8 cellular contexts compared by ENCODE assay signal in the genomic region with DNA sequence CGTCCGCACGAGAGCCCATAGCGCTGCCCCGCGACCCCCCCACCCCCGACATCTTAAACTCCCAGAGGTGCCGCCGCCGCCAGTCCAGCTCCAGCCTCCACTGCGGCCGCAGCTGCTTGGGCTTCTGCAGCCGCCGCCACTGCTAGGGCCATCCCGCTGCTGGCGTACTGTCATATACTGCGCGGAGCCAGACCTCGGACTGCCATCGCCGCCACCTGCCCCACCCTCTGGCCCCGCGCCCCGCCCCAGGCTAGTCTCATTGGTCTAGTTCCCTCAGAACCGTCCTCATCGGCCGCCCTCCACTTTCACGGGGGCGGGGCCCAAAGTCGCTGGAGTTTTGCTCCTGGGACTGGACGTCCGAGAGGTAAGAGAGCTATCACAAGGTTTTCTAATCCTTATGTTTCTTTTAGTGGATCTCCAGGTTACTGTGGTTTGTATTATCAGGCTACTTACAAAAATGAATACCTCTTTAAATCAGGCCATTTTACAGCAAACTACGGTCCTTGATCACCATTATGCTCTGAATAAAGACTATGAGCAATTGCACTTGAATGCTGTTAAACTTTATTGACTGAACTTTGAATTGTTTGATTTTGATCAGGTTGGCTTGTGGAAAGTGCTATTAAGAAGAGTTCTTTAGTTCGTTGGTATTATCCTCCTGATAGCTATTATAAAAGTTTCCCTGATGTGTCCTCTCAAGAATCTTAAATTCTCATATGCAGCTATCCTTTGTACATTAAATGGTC. TPM values are rescaled to one million over a fixed set of nuclear protein-coding genes. Genes with fewer than 3 reads are reported as not detected.
A peak's percentile ranks its signal among the peaks of the same experiment; 100 is the strongest.
DNase-seq lines count a peak whose midpoint lies in the region; ATAC-seq and TF ChIP-seq lines count a peak whose summit lies in the region.

No MANE protein-coding gene starts in this region.

- DNase-seq in GM03348 (ENCODE audit: low spot score) = peak; percentile 75
- peak; percentile 56 for DNase-seq in NCI-H2029 (lab: John Stamatoyannopoulos, UW)
- DNase-seq in activated naive CD4-positive, alpha-beta T cell treated with anti-CD3 and anti-CD28 coated beads, Interleukin-2, amount 10 ng/mL, durations not matched to agents 7 days and 5 days = peak; percentile 31
- peak; percentile 74 for DNase-seq in germinal center (ENCODE audit: low spot score)
- peak; percentile 97 for DNase-seq in upper lobe of right lung

- peaks cover 8% of the 10 kb centered on the region for H3K4me1 Mint-ChIP-seq in activated naive CD4-positive, alpha-beta T cell treated with anti-CD3 and anti-CD28 coated beads, Interleukin-2, amount 10 ng/mL, durations not matched to agents 7 days and 5 days

- H3K9ac ChIP-seq in neural cell (ENCODE audit: low read length) = no peak overlapping the region

- H3K4me1 ChIP-seq in upper lobe of right lung = peaks cover 17% of the 10 kb centered on the region

- H3K27me3 Mint-ChIP-seq in activated naive CD4-positive, alpha-beta T cell treated with anti-CD3 and anti-CD28 coated beads, Interleukin-2, amount 10 ng/mL, durations not matched to agents 7 days and 5 days = peaks cover 71% of the 10 kb centered on the region

- H3K4me2 ChIP-seq in neural cell (ENCODE audit: low read length) = no peak overlapping the region

- no peak for TF ChIP-seq EP300 in neural cell (conservative IDR thresholded peaks at IDR 0.05; ENCODE audit: poor library complexity, severe bottlenecking)

- no peaks in the 10 kb centered on the region for H3F3A ChIP-seq in neural cell (ENCODE audit: insufficient read depth, low read length, poor library complexity, severe bottlenecking)

- H4K20me1 ChIP-seq in neural cell (ENCODE audit: insufficient read depth) = no peaks in the 10 kb centered on the region

- H2AFZ ChIP-seq in neural cell (ENCODE audit: low read depth, low read length) = no peak overlapping the region

- intact Hi-C loops in upper lobe of right lung (cut with DNase I) = no loop called here

- no peak overlapping the region for H3K4me3 Mint-ChIP-seq in activated naive CD4-positive, alpha-beta T cell treated with anti-CD3 and anti-CD28 coated beads, Interleukin-2, amount 10 ng/mL, durations not matched to agents 7 days and 5 days

- no peak for TF ChIP-seq RAD21 in neural cell (conservative IDR thresholded peaks at IDR 0.05)

- H3K9me3 ChIP-seq in neural cell (ENCODE audit: low read length) = no peaks in the 10 kb centered on the region
- no peaks in the 10 kb centered on the region for H3K9me3 ChIP-seq in upper lobe of right lung

- peak overlapping the region; percentile 59 for H3K4me3 ChIP-seq in neural cell (ENCODE audit: low read length)
- peak overlapping the region; percentile 45 for H3K4me3 ChIP-seq in upper lobe of right lung

- H3K27me3 ChIP-seq in neural cell (ENCODE audit: insufficient read depth, low read depth, low read length) (peaks cover 63% of the 10 kb centered on the region), upper lobe of right lung (peaks cover 8% of the 10 kb centered on the region)

- H3K27ac ChIP-seq in neural cell (ENCODE audit: low read length) (no peak overlapping the region), upper lobe of right lung (no peak overlapping the region)

- CTCF ChIA-PET in activated naive CD4-positive, alpha-beta T cell treated with anti-CD3 and anti-CD28 coated beads, Interleukin-2, amount 10 ng/mL, durations not matched to agents 7 days and 5 days (lab: Charles Lee) = no interaction called here

- no peak for TF ChIP-seq CTCF in neural cell (IDR thresholded peaks at IDR 0.05; ENCODE audit: poor library complexity, severe bottlenecking)
- no peak for TF ChIP-seq CTCF in upper lobe of right lung (IDR thresholded peaks at IDR 0.05)

- H3K36me3 Mint-ChIP-seq in activated naive CD4-positive, alpha-beta T cell treated with anti-CD3 and anti-CD28 coated beads, Interleukin-2, amount 10 ng/mL, durations not matched to agents 7 days and 5 days = no peaks in the 10 kb centered on the region

- H3K9me3 Mint-ChIP-seq in activated naive CD4-positive, alpha-beta T cell treated with anti-CD3 and anti-CD28 coated beads, Interleukin-2, amount 10 ng/mL, durations not matched to agents 7 days and 5 days = no peaks in the 10 kb centered on the region

- H3K27ac Mint-ChIP-seq in activated naive CD4-positive, alpha-beta T cell treated with anti-CD3 and anti-CD28 coated beads, Interleukin-2, amount 10 ng/mL, durations not matched to agents 7 days and 5 days = no peak overlapping the region

- no peaks in the 10 kb centered on the region for H3K79me2 ChIP-seq in neural cell (replicated peaks; ENCODE audit: insufficient read depth, low read length)

- H3K9me2 ChIP-seq in neural cell (ENCODE audit: insufficient read depth, low read length) = no peaks in the 10 kb centered on the region

- no peaks in the 10 kb centered on the region for H3K36me3 ChIP-seq in neural cell (ENCODE audit: insufficient read depth, low read length)
- H3K36me3 ChIP-seq in upper lobe of right lung = no peaks in the 10 kb centered on the region

- peak; percentile 97 for ATAC-seq in upper lobe of right lung
- no peak for ATAC-seq in HG03025 (IDR thresholded peaks at IDR 0.05; ENCODE audit: low FRiP score, unreplicated experiment)
- no peak for ATAC-seq in HG03135 (IDR thresholded peaks at IDR 0.05; ENCODE audit: unreplicated experiment)

TF ChIP-seq in neural cell, 6 proteins besides CTCF, POLR2A, EP300 and RAD21:
- TF ChIP-seq TAF1 (IDR thresholded peaks at IDR 0.05; ENCODE audit: low read depth) (no peak), SMC3 (conservative IDR thresholded peaks at IDR 0.05; ENCODE audit: poor library complexity) (no peak), MXI1 (conservative IDR thresholded peaks at IDR 0.05; ENCODE audit: poor library complexity, severe bottlenecking) (no peak), EZH2 (IDR thresholded peaks at IDR 0.05; ENCODE audit: borderline replicate concordance, insufficient read depth, low read length, poor library complexity, severe bottlenecking) (no peak), POLR2AphosphoS5 (IDR thresholded peaks at IDR 0.05) (no peak)
- TF ChIP-seq, protein P1, sequence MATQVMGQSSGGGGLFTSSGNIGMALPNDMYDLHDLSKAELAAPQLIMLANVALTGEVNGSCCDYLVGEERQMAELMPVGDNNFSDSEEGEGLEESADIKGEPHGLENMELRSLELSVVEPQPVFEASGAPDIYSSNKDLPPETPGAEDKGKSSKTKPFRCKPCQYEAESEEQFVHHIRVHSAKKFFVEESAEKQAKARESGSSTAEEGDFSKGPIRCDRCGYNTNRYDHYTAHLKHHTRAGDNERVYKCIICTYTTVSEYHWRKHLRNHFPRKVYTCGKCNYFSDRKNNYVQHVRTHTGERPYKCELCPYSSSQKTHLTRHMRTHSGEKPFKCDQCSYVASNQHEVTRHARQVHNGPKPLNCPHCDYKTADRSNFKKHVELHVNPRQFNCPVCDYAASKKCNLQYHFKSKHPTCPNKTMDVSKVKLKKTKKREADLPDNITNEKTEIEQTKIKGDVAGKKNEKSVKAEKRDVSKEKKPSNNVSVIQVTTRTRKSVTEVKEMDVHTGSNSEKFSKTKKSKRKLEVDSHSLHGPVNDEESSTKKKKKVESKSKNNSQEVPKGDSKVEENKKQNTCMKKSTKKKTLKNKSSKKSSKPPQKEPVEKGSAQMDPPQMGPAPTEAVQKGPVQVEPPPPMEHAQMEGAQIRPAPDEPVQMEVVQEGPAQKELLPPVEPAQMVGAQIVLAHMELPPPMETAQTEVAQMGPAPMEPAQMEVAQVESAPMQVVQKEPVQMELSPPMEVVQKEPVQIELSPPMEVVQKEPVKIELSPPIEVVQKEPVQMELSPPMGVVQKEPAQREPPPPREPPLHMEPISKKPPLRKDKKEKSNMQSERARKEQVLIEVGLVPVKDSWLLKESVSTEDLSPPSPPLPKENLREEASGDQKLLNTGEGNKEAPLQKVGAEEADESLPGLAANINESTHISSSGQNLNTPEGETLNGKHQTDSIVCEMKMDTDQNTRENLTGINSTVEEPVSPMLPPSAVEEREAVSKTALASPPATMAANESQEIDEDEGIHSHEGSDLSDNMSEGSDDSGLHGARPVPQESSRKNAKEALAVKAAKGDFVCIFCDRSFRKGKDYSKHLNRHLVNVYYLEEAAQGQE (IDR thresholded peaks at IDR 0.05; ENCODE audit: borderline replicate concordance) = no peak

RNA-seq across cellular contexts. Expression of a gene that starts 2.8 kb away (rescaled TPM):
- 0.19 and 0.28 TPM in 2 replicates for polyA plus RNA-seq in neural cell
- 0.23 and 0.49 TPM in 2 replicates for polyA minus RNA-seq in neural cell
- total RNA-seq in upper lobe of right lung = 5.3 TPM

Comparison
In these comparisons a context has a peak if more than half of its experiments do, and no peak if none do; other contexts are left out.
1. DNase-seq: peak in every context shown above with its lines; median percentile 97 in upper lobe of right lung; 75 in GM03348; 74 in germinal center; 56 in NCI-H2029; 31 in activated naive CD4-positive, alpha-beta T cell treated with anti-CD3 and anti-CD28 coated beads, Interleukin-2, amount 10 ng/mL, durations not matched to agents 7 days and 5 days.